Comparison of ENCODE assay signal across 16 cellular contexts in genomic region chr17:20447534-20448321, GRCh38. TPM values are rescaled to one million over a fixed set of nuclear protein-coding genes. Genes with fewer than 3 reads are reported as not detected.
"Had no signal": no experiment of that assay in that cellular context is flagged by ENCODE, and none has a peak within 500 bp of the region (broad histone marks: within the 10 kb centered on the region; RNA-seq: fewer than 3 reads in every experiment).

No MANE protein-coding gene starts in this region.

RNA-seq across cellular contexts. Expression of gene LGALS9B, which starts 19.6 kb away (rescaled TPM):
- total RNA-seq: activated B cell treated with CpG ODN at 0.5 μM for 24 hours; activated CD4-positive, alpha-beta memory T cell treated with anti-CD3 and anti-CD28 coated beads for 36 hours; activated CD4-positive, alpha-beta T cell treated with anti-CD3 and anti-CD28 coated beads, Interleukin-2, amount 10 ng/mL, durations not matched to agents 24 days and 14 days; activated CD8-positive, alpha-beta memory T cell treated with anti-CD3 and anti-CD28 coated beads for 36 hours; activated CD8-positive, alpha-beta T cell treated with anti-CD3 and anti-CD28 coated beads for 36 hours; activated naive CD4-positive, alpha-beta T cell treated with anti-CD3 and anti-CD28 coated beads for 36 hours; activated naive CD4-positive, alpha-beta T cell treated with anti-CD3 and anti-CD28 coated beads, Interleukin-2, amount 50 U/mL, for 72 hours; activated naive CD8-positive, alpha-beta T cell treated with anti-CD3 and anti-CD28 coated beads for 36 hours; activated T-cell treated with anti-CD3 and anti-CD28 coated beads, Interleukin-2, amount 50 U/mL, for 4 hours; activated T-cell treated with anti-CD3 and anti-CD28 coated beads, Interleukin-2, amount 50 U/mL, for 72 hours; activated T-helper 1 cell treated with anti-CD3 and anti-CD28 coated beads, Interleukin-12 subunit alpha, Interleukin-12 subunit beta, Interleukin-2, Interleukin-4 antibody, amounts not matched to agents 30 ng/mL and 10 ng/mL and 1 ng/mL, durations not matched to agents 14 hours and 24 hours and 36 hours; activated T-helper 17 cell treated with anti-CD3 and anti-CD28 coated beads, Interleukin-2, amount 50 U/mL, for 72 hours; adrenal gland; astrocyte; body of pancreas; cardiac muscle cell had no signal
- polyA plus RNA-seq: cardiac muscle cell had no signal
